Comparison of ENCODE assay signal across 10 cellular contexts in the genomic region with DNA sequence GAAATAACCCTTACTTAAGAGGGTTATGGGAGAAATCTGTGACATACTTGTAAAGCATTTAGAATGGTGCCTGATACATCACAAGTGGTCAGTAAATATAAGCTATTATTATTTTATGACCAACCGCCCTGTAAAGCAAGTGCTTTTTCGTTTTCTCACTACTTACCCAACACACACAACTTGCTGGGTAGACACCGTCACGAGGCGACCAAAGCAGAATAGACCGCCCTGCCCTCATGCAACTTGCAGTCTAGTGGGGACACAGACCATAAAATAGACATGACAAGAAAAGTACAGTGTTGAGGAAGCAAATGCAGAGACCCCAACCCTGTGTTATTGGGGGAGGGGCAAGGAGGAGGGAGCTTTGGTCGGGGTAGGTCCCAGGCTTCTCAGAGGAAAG. TPM values are rescaled to one million over a fixed set of nuclear protein-coding genes. Genes with fewer than 3 reads are reported as not detected.
DNase-seq lines count a peak whose midpoint lies in the region; ATAC-seq, FAIRE-seq and TF ChIP-seq lines count a peak whose summit lies in the region.
"Had no signal": no experiment of that assay in that cellular context is flagged by ENCODE, and none has a peak within 500 bp of the region (broad histone marks: within the 10 kb centered on the region; RNA-seq: fewer than 3 reads in every experiment).

No MANE protein-coding gene starts in this region.

- no peak for TF ChIP-seq RAD21 in HepG2 (CRISPR knock-in tag; IDR thresholded peaks at IDR 0.05)

- no peak overlapping the region for H4K8ac ChIP-seq in mesenchymal stem cell (ENCODE audit: low read length)

- intact Hi-C loops in HepG2 (cut with micrococcal nuclease; ENCODE audit: unreplicated experiment): no loop called here
- intact Hi-C loops in right lobe of liver (cut with DNase I): no loop called here

- H3K4me2 ChIP-seq in HepG2 (ENCODE audit: low read depth, low read length): peak overlapping the region; percentile 68
- peak overlapping the region; percentile 89 for H3K4me2 ChIP-seq in mesenchymal stem cell (ENCODE audit: low read length, poor library complexity, severe bottlenecking)

- no peak overlapping the region for H3K4ac ChIP-seq in mesenchymal stem cell (ENCODE audit: low read depth in 1 of 2, low read length in 2 of 2)

- H3K27ac ChIP-seq in HepG2 (ENCODE audit: extremely low read length, insufficient read depth, low read length) (no peak overlapping the region), right lobe of liver (no peak overlapping the region), mesenchymal stem cell (ENCODE audit: low read length, poor library complexity, severe bottlenecking) (no peak overlapping the region)

- H2AFZ ChIP-seq in HepG2 (ENCODE audit: low read length) (no peak overlapping the region), mesenchymal stem cell (ENCODE audit: low read depth, low read length) (no peak overlapping the region)

- H3K4me1 ChIP-seq in HepG2 (ENCODE audit: insufficient read depth, low read length): peaks cover 8% of the 10 kb centered on the region
- H3K4me1 ChIP-seq in right lobe of liver: peaks cover 0 to 5% (median 0%) of the 10 kb centered on the region in 4 donors
- peaks cover 7% of the 10 kb centered on the region for H3K4me1 ChIP-seq in mesenchymal stem cell (ENCODE audit: control insufficient read depth, insufficient read depth, low read depth, low read length)

- no peak overlapping the region; a peak in 1 of 6 replicates for H3K4me3 ChIP-seq in HepG2 (replicated peaks in 1 of 3; ENCODE audit: insufficient read depth in 1 of 3, low read depth in 2 of 3, low read length in 3 of 3)
- no peak overlapping the region for H3K4me3 ChIP-seq in right lobe of liver
- no peak overlapping the region for H3K4me3 ChIP-seq in mesenchymal stem cell (ENCODE audit: insufficient read depth in 1 of 2, low read depth in 1 of 2, low read length in 2 of 2)

- in situ Hi-C loops in HepG2 (cut with HindIII; ENCODE audit: extremely low pct_ligation_motif_present, low pct_unique_long_range_greater_than_20kb): no loop called here

- no peak overlapping the region for H3K23ac ChIP-seq in mesenchymal stem cell (ENCODE audit: low read length in 2 of 2)

- 80% methylated on average over 7 of the region's 7 CpGs for WGBS in HepG2 (ENCODE audit: low lambda C conversion rate)
- 83% methylated on average over 7 of the region's 7 CpGs for whole genome bisulfite sequencing in right lobe of liver (ENCODE audit: insufficient coverage, low coverage, low lambda C conversion rate, missing lambda C conversion rate)
- WGBS in mesenchymal stem cell: 88% methylated on average over 7 of the region's 7 CpGs

- TF ChIP-seq CTCF in HepG2 (CRISPR knock-in tag; IDR thresholded peaks at IDR 0.05): no peak
- no peak for TF ChIP-seq CTCF in right lobe of liver (IDR thresholded peaks at IDR 0.05)

- no peak overlapping the region for H2BK5ac ChIP-seq in mesenchymal stem cell (ENCODE audit: low read depth, low read length, poor library complexity, severe bottlenecking)

- no TSS peak for BruUV-seq in HepG2 (replicated peaks; lab: Mats Ljungman, UMichigan)

- no peak overlapping the region for H3K18ac ChIP-seq in mesenchymal stem cell (ENCODE audit: low read depth in 1 of 2, low read length in 2 of 2)

- no peaks in the 10 kb centered on the region for H3K79me2 ChIP-seq in HepG2 (ENCODE audit: insufficient read depth, low read length)

- H3K14ac ChIP-seq in mesenchymal stem cell (ENCODE audit: low read length in 2 of 2): no peak overlapping the region

- no peak overlapping the region for H2BK12ac ChIP-seq in mesenchymal stem cell (ENCODE audit: low read length in 2 of 2)

- H4K91ac ChIP-seq in mesenchymal stem cell (ENCODE audit: low read length): no peak overlapping the region

- POLR2A ChIA-PET in HepG2 (lab: Yijun Ruan, JAX): no interaction called here

- ATAC-seq in HepG2 (no peak), right lobe of liver (no peak), HG02642 (IDR thresholded peaks at IDR 0.05; ENCODE audit: poor library complexity, unreplicated experiment) (no peak), GM18502 (IDR thresholded peaks at IDR 0.05; ENCODE audit: poor library complexity, unreplicated experiment) (no peak)
- ATAC-seq in activated naive CD8-positive, alpha-beta T cell treated with anti-CD3 and anti-CD28 coated beads, Interleukin-2, amount 50 U/mL, for 24 hours: no peak

- H3K4me1 Mint-ChIP-seq in activated naive CD8-positive, alpha-beta T cell treated with anti-CD3 and anti-CD28 coated beads, Interleukin-2, amount 50 U/mL, for 24 hours: peaks cover 19% of the 10 kb centered on the region

- H3K27me3 Mint-ChIP-seq in activated naive CD8-positive, alpha-beta T cell treated with anti-CD3 and anti-CD28 coated beads, Interleukin-2, amount 50 U/mL, for 24 hours: peaks cover 71% of the 10 kb centered on the region

- H2BK120ac ChIP-seq in mesenchymal stem cell (ENCODE audit: low read depth, low read length): no peak overlapping the region

- no peak for FAIRE-seq in HepG2 (lab: Jason Lieb, UNC)
- FAIRE-seq: GM12878, HTR-8/SVneo had no signal

- no peaks in the 10 kb centered on the region for H3K36me3 Mint-ChIP-seq in activated naive CD8-positive, alpha-beta T cell treated with anti-CD3 and anti-CD28 coated beads, Interleukin-2, amount 50 U/mL, for 24 hours (ENCODE audit: low read depth)

- H3K9me3 Mint-ChIP-seq in activated naive CD8-positive, alpha-beta T cell treated with anti-CD3 and anti-CD28 coated beads, Interleukin-2, amount 50 U/mL, for 24 hours: no peaks in the 10 kb centered on the region

- H2AK5ac ChIP-seq in mesenchymal stem cell (ENCODE audit: low read length, severe bottlenecking): no peak overlapping the region

- no peak overlapping the region for H3K27ac Mint-ChIP-seq in activated naive CD8-positive, alpha-beta T cell treated with anti-CD3 and anti-CD28 coated beads, Interleukin-2, amount 50 U/mL, for 24 hours

- DNase-seq in HepG2 (ENCODE audit: low spot score) (no peak), right lobe of liver (no peak), mesenchymal stem cell (no peak), COLO668 (lab: John Stamatoyannopoulos, UW; ENCODE audit: unreplicated experiment) (no peak), hepatic stellate cell (ENCODE audit: low spot score) (no peak)
- no peak for DNase-seq in activated naive CD8-positive, alpha-beta T cell treated with anti-CD3 and anti-CD28 coated beads, Interleukin-2, amount 50 U/mL, for 24 hours

- no peak overlapping the region for H2BK15ac ChIP-seq in mesenchymal stem cell (ENCODE audit: low read depth, poor library complexity, severe bottlenecking)

- no peak overlapping the region for H3K9ac ChIP-seq in HepG2 (ENCODE audit: insufficient read depth, low read depth, low read length)
- no peak overlapping the region for H3K9ac ChIP-seq in mesenchymal stem cell (ENCODE audit: low read length)

- TF ChIP-seq POLR2A in HepG2 (IDR thresholded peaks at IDR 0.05; ENCODE audit: insufficient read depth in 1 of 2, low read depth in 2 of 2, low read length in 2 of 2) (no peak), right lobe of liver (IDR thresholded peaks at IDR 0.05) (no peak)

- TF ChIP-seq EP300 in HepG2 (IDR thresholded peaks at IDR 0.05; ENCODE audit: low read depth in 2 of 2, low read length in 2 of 2): no peak
- TF ChIP-seq EP300 in HepG2 (CRISPR knock-in tag; IDR thresholded peaks at IDR 0.05; ENCODE audit: borderline replicate concordance): no peak

- H3K36me3 ChIP-seq in HepG2 (replicated peaks in 1 of 2; ENCODE audit: control insufficient read depth in 1 of 2, insufficient read depth in 2 of 2, low read length in 2 of 2) (no peaks in the 10 kb centered on the region), right lobe of liver (no peaks in the 10 kb centered on the region), mesenchymal stem cell (ENCODE audit: control insufficient read depth in 1 of 2, insufficient read depth in 2 of 2, low read depth in 1 of 2, low read length in 2 of 2) (peaks cover 0 to 4% of the 10 kb centered on the region in 2 experiments)

- H3K27me3 ChIP-seq in HepG2 (ENCODE audit: control insufficient read depth in 1 of 2, insufficient read depth in 2 of 2, low read length in 2 of 2): peaks cover 3 to 27% of the 10 kb centered on the region in 2 experiments; a peak in 4 of 5 replicates
- H3K27me3 ChIP-seq in right lobe of liver: no peaks in the 10 kb centered on the region
- H3K27me3 ChIP-seq in mesenchymal stem cell (ENCODE audit: control insufficient read depth in 1 of 2, insufficient read depth in 1 of 2, low read length in 2 of 2): peaks cover 31 to 65% of the 10 kb centered on the region in 2 experiments

- no peaks in the 10 kb centered on the region for H3K9me3 ChIP-seq in HepG2 (ENCODE audit: low read length)
- H3K9me3 ChIP-seq in right lobe of liver: no peaks in the 10 kb centered on the region
- no peaks in the 10 kb centered on the region for H3K9me3 ChIP-seq in mesenchymal stem cell (ENCODE audit: control insufficient read depth, low read length)

- H4K20me1 ChIP-seq in HepG2 (ENCODE audit: insufficient read depth, low read length): no peaks in the 10 kb centered on the region

- peaks cover 6% of the 10 kb centered on the region for H3K79me1 ChIP-seq in mesenchymal stem cell (replicated peaks; ENCODE audit: low read length, poor library complexity, severe bottlenecking)

- peak overlapping the region; percentile 58 for H3K4me3 Mint-ChIP-seq in activated naive CD8-positive, alpha-beta T cell treated with anti-CD3 and anti-CD28 coated beads, Interleukin-2, amount 50 U/mL, for 24 hours

- CTCF ChIA-PET in HepG2 (lab: Yijun Ruan, JAX; ENCODE audit: low intra/inter-chr PET ratio, low total read pairs): no interaction called here

RNA-seq across cellular contexts. Expression of a gene that starts 0.7 kb away (rescaled TPM):
- total RNA-seq in HepG2 (2016; rRNA removed; fragmentation: Illumina TruSeq; extraction: Trizol) (0.03 and 0.11 TPM in 2 replicates), right lobe of liver (1 to 10 TPM in 4 of 6 experiments, under 1 TPM in 2; 0.42 to 4.9 (median 1.8) TPM)
- total RNA-seq in HepG2 (2016; cell fraction: cytosol; rRNA removed; fragmentation: Illumina TruSeq; extraction: Trizol; ENCODE audit: low read depth): not detected in 2 replicates
- total RNA-seq in HepG2 (2016; cell fraction: insoluble cytoplasmic fraction; rRNA removed; fragmentation: Illumina TruSeq; extraction: Trizol): 0.04 and 0.13 TPM in 2 replicates
- 0.03 TPM in 2 replicates for total RNA-seq in HepG2 (2016; cell fraction: membrane; rRNA removed; fragmentation: Illumina TruSeq; extraction: Trizol)
- total RNA-seq in HepG2 (2016; cell fraction: nucleus; rRNA removed; fragmentation: Illumina TruSeq; extraction: Trizol): 0.12 and 0.19 TPM in 2 replicates
- polyA plus RNA-seq in HepG2 (2011; rRNA removed): 0.16 and 0.18 TPM in 2 replicates
- 0.17 and 0.20 TPM in 2 replicates for polyA plus RNA-seq in HepG2 (2011; cell fraction: cytosol; rRNA removed)
- polyA plus RNA-seq in HepG2 (2011; cell fraction: nucleus; rRNA removed): 0.12 and 1.2 TPM in 2 replicates
- 0.92 and 1.3 TPM in 2 replicates for polyA plus RNA-seq in HepG2 (2012)
- polyA plus RNA-seq in HepG2 (2016; cell fraction: cytosol; fragmentation: Illumina TruSeq; extraction: Trizol; ENCODE audit: low read depth): not detected in 2 replicates
- 0.04 TPM in 1 of 2 replicates, not detected in the other for polyA plus RNA-seq in HepG2 (2016; cell fraction: insoluble cytoplasmic fraction; fragmentation: Illumina TruSeq; extraction: Trizol; ENCODE audit: low read depth)
- not detected in 2 replicates for polyA plus RNA-seq in HepG2 (2016; cell fraction: membrane; fragmentation: Illumina TruSeq; extraction: Trizol; ENCODE audit: low read depth)
- 0.08 TPM in 1 of 2 replicates, not detected in the other for polyA plus RNA-seq in HepG2 (2016; cell fraction: nucleus; fragmentation: Illumina TruSeq; extraction: Trizol; ENCODE audit: insufficient read depth, low read depth)
- 0.56 and 10.7 TPM in 2 replicates for polyA minus RNA-seq in HepG2 (2011; rRNA and poly(A)+ RNA removed; ENCODE audit: low replicate concordance)
- polyA minus RNA-seq in HepG2 (2011; cell fraction: cytosol; rRNA and poly(A)+ RNA removed): 0.40 and 0.44 TPM in 2 replicates
- 0.12 and 0.13 TPM in 2 replicates for polyA minus RNA-seq in HepG2 (2011; cell fraction: nucleus; rRNA and poly(A)+ RNA removed)
- polyA plus RNA-seq in mesenchymal stem cell (2013, experiment 1 of 2): 0.33 TPM
- 0.30 TPM for polyA plus RNA-seq in mesenchymal stem cell (2013, experiment 2 of 2)
